ENCODE assay signal across 10 cellular contexts in the genomic region with DNA sequence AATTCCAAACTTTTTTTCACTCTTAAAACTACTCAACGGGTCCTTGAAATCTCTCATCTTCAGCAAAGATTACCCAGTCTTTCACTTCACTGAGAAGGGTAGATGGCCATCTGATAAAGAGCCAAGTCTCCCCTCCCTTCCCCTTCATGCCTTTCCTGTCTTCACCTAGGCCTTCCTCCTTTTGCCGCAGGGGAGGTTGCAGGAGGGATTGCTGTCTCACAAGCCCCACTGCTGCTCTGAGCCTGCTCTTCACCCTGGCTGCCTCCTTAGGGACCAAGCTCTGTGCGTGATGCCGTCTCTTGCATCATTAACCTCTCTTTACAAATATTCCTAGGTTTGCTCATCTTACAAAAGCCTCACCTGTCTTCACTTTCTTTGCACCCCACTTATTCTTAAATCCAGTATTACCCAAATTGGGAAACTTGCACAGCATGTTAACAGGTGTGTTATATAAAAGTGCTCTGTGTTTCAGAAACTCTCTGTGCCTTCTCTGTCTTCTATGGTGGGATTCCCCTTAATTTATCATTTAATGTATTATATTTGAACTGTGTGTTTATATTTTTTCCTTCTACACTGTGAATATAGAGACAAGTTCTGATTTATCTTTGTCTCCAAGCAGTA. TPM values are rescaled to one million over a fixed set of nuclear protein-coding genes. Genes with fewer than 3 reads are reported as not detected.
A peak's percentile ranks its signal among the peaks of the same experiment; 100 is the strongest.
DNase-seq lines count a peak whose midpoint lies in the region; ATAC-seq and TF ChIP-seq lines count a peak whose summit lies in the region.
"Had no signal": no experiment of that assay in that cellular context is flagged by ENCODE, and none has a peak within 500 bp of the region (broad histone marks: within the 10 kb centered on the region; RNA-seq: fewer than 3 reads in every experiment).

No MANE protein-coding gene starts in this region.

- peaks cover 78 to 81% (median 80%) of the 10 kb centered on the region in 11 experiments for H4K20me1 ChIP-seq in BLaER1 treated with 17β-estradiol and CSF1 and Interleukin-3, amounts not matched to agents 10 nM and 100 nM
- no peaks in the 10 kb centered on the region for H4K20me1 ChIP-seq in GM23338 (replicated peaks; ENCODE audit: insufficient read depth)

- H3K9me3 Mint-ChIP-seq in GM23338, result no peaks in the 10 kb centered on the region; the same call in 2 of the 3 replicates
- no peaks in the 10 kb centered on the region for H3K9me3 Mint-ChIP-seq in activated CD4-positive, alpha-beta memory T cell treated with anti-CD3 and anti-CD28 coated beads, Interleukin-2, amount 10 ng/mL, durations not matched to agents 7 days and 5 days

- H3K36me3 ChIP-seq in BLaER1 treated with 17β-estradiol and CSF1 and Interleukin-3, amounts not matched to agents 10 nM and 100 nM, result peaks cover 45 to 74% (median 64%) of the 10 kb centered on the region in 11 experiments
- H3K36me3 ChIP-seq in GM23338 (ENCODE audit: insufficient read depth), result no peaks in the 10 kb centered on the region
- peaks cover 0 to 4% of the 10 kb centered on the region in 2 donors for H3K36me3 ChIP-seq in ascending aorta
- peaks cover 10% of the 10 kb centered on the region for H3K36me3 ChIP-seq in SJCRH30

- peaks cover 13% of the 10 kb centered on the region for H3K36me3 Mint-ChIP-seq in GM23338 (ENCODE audit: low read depth)
- H3K36me3 Mint-ChIP-seq in activated CD4-positive, alpha-beta memory T cell treated with anti-CD3 and anti-CD28 coated beads, Interleukin-2, amount 10 ng/mL, durations not matched to agents 7 days and 5 days (ENCODE audit: low read depth), result peaks cover 49% of the 10 kb centered on the region

- no peaks in the 10 kb centered on the region for H3K27me3 Mint-ChIP-seq in GM23338 (ENCODE audit: insufficient read depth, low read depth, poor library complexity)
- no peaks in the 10 kb centered on the region for H3K27me3 Mint-ChIP-seq in activated CD4-positive, alpha-beta memory T cell treated with anti-CD3 and anti-CD28 coated beads, Interleukin-2, amount 10 ng/mL, durations not matched to agents 7 days and 5 days

- H3K4me3 ChIP-seq in BLaER1 treated with 17β-estradiol and CSF1 and Interleukin-3, amounts not matched to agents 10 nM and 100 nM, result peak overlapping the region in 6 of 10 experiments; percentile 7 to 31 (median 14); a peak in 4 of 20 replicates
- H3K4me3 ChIP-seq in GM23338 (no peak overlapping the region), ascending aorta (no peak overlapping the region), SJCRH30 (no peak overlapping the region)
- H3K4me3 ChIP-seq: SJSA1 had no signal

- POLR2A ChIA-PET in activated CD4-positive, alpha-beta memory T cell treated with anti-CD3 and anti-CD28 coated beads, Interleukin-2, amount 10 ng/mL, durations not matched to agents 7 days and 5 days (lab: Charles Lee), result no interaction called here

- no peaks in the 10 kb centered on the region for H3K9me2 ChIP-seq in GM23338 (ENCODE audit: insufficient read depth)

- peak overlapping the region; percentile 11 to 100 (median 100); a peak in 17 of 22 replicates for H3K9ac ChIP-seq in BLaER1 treated with 17β-estradiol and CSF1 and Interleukin-3, amounts not matched to agents 10 nM and 100 nM

- ATAC-seq in GM23338 (peak; percentile 30), GM18858 (IDR thresholded peaks at IDR 0.05; ENCODE audit: unreplicated experiment) (no peak), sciatic nerve (no peak)

- peaks cover 6% of the 10 kb centered on the region; the same call in 1 of the 2 replicates for H3F3A ChIP-seq in GM23338 (replicated peaks; ENCODE audit: low read depth)

- peak overlapping the region; percentile 45 for H3K4me3 Mint-ChIP-seq in GM23338
- peak overlapping the region; percentile 66 for H3K4me3 Mint-ChIP-seq in activated CD4-positive, alpha-beta memory T cell treated with anti-CD3 and anti-CD28 coated beads, Interleukin-2, amount 10 ng/mL, durations not matched to agents 7 days and 5 days

- no peaks in the 10 kb centered on the region for H3K27me3 ChIP-seq in BLaER1 treated with 17β-estradiol and CSF1 and Interleukin-3, amounts not matched to agents 10 nM and 100 nM
- H3K27me3 ChIP-seq in GM23338 (ENCODE audit: insufficient read depth) (no peaks in the 10 kb centered on the region), ascending aorta (no peaks in the 10 kb centered on the region), SJCRH30 (no peaks in the 10 kb centered on the region)
- H3K27me3 ChIP-seq: SJSA1 had no signal

- peaks cover 78% of the 10 kb centered on the region for H3K79me2 ChIP-seq in GM23338 (replicated peaks; ENCODE audit: insufficient read depth)

- peak overlapping the region in 2 of 11 experiments; percentile 7 to 9; a peak in 1 of 22 replicates for H3K27ac ChIP-seq in BLaER1 treated with 17β-estradiol and CSF1 and Interleukin-3, amounts not matched to agents 10 nM and 100 nM
- peak overlapping the region; percentile 63; the same call in 1 of the 2 replicates for H3K27ac ChIP-seq in GM23338 (ENCODE audit: low read depth)
- H3K27ac ChIP-seq in ascending aorta, result no peak overlapping the region
- H3K27ac ChIP-seq in SJCRH30, result no peak overlapping the region
- H3K27ac ChIP-seq: SJSA1 had no signal

- CTCF ChIA-PET in activated CD4-positive, alpha-beta memory T cell treated with anti-CD3 and anti-CD28 coated beads, Interleukin-2, amount 10 ng/mL, durations not matched to agents 7 days and 5 days (lab: Charles Lee), result no interaction called here

- H3K4me1 ChIP-seq in BLaER1 treated with 17β-estradiol and CSF1 and Interleukin-3, amounts not matched to agents 10 nM and 100 nM, result peaks cover 31 to 54% (median 41%) of the 10 kb centered on the region in 10 experiments
- H3K4me1 ChIP-seq in GM23338 (ENCODE audit: insufficient read depth) (peaks cover 4% of the 10 kb centered on the region; the same call in 1 of the 2 replicates), ascending aorta (peaks cover 3 to 34% of the 10 kb centered on the region in 2 donors), SJCRH30 (peaks cover 4% of the 10 kb centered on the region)

- intact Hi-C loops in ascending aorta (cut with DNase I) (loop anchor here (5.0 kb wide), 1 partner anchor 49 kb away; no protein-coding TSS in a partner anchor), sciatic nerve (cut with DNase I) (loop anchor here (10.0 kb wide), 1 partner anchor 98 kb away; a partner anchor contains a TSS)

- H3K9me3 ChIP-seq in BLaER1 treated with 17β-estradiol and CSF1 and Interleukin-3, amounts not matched to agents 10 nM and 100 nM (replicated peaks in 1 of 11), result no peaks in the 10 kb centered on the region
- H3K9me3 ChIP-seq in ascending aorta (no peaks in the 10 kb centered on the region), SJCRH30 (replicated peaks) (no peaks in the 10 kb centered on the region)
- H3K9me3 ChIP-seq: SJSA1 had no signal

- H3K4me1 Mint-ChIP-seq in GM23338, result peaks cover 28% of the 10 kb centered on the region
- H3K4me1 Mint-ChIP-seq in activated CD4-positive, alpha-beta memory T cell treated with anti-CD3 and anti-CD28 coated beads, Interleukin-2, amount 10 ng/mL, durations not matched to agents 7 days and 5 days, result peaks cover 53% of the 10 kb centered on the region

- no peak overlapping the region for H2AFZ ChIP-seq in GM23338

- no peak for TF ChIP-seq CTCF in GM23338 (conservative IDR thresholded peaks at IDR 0.05; ENCODE audit: low read depth in 2 of 2)
- no peak for TF ChIP-seq CTCF in ascending aorta (IDR thresholded peaks at IDR 0.05)

- peak overlapping the region; percentile 77 for H3K27ac Mint-ChIP-seq in GM23338
- peak overlapping the region; percentile 83 for H3K27ac Mint-ChIP-seq in activated CD4-positive, alpha-beta memory T cell treated with anti-CD3 and anti-CD28 coated beads, Interleukin-2, amount 10 ng/mL, durations not matched to agents 7 days and 5 days

- H3K4me2 ChIP-seq in BLaER1 treated with 17β-estradiol and CSF1 and Interleukin-3, amounts not matched to agents 10 nM and 100 nM, result peak overlapping the region; percentile 87 to 99 (median 94)
- H3K4me2 ChIP-seq in GM23338, result 0 out of 2 replicates have a peak overlapping the region, but pooled peaks have one; percentile 15

- DNase-seq in GM23338 (ENCODE audit: low spot score) (peak; percentile 24), kidney tubule cell (ENCODE audit: low spot score) (peak; percentile 40), ascending aorta (ENCODE audit: low spot score in 2 of 2) (no peak), sciatic nerve (ENCODE audit: low spot score) (no peak), SJCRH30 (no peak)
- no peak for DNase-seq in activated CD4-positive, alpha-beta memory T cell treated with anti-CD3 and anti-CD28 coated beads, Interleukin-2, amount 10 ng/mL, durations not matched to agents 7 days and 5 days
- DNase-seq: stimulated activated CD4-positive, alpha-beta T cell treated with anti-CD3 and anti-CD28 coated beads, Interleukin-4, amount 100 ng/mL, for 1 hour had no signal

TF ChIP-seq in GM23338, 12 proteins besides CTCF, POLR2A, EP300 and RAD21 (continues in another document):
- TF ChIP-seq STAT1 (IDR thresholded peaks at IDR 0.05; ENCODE audit: unreplicated experiment), result no peak
- no peak for TF ChIP-seq NANOG (IDR thresholded peaks at IDR 0.05; ENCODE audit: borderline replicate concordance)
- TF ChIP-seq EZH2phosphoT487 (IDR thresholded peaks at IDR 0.05; ENCODE audit: unreplicated experiment), result no peak
- no peak for TF ChIP-seq EZH2 (IDR thresholded peaks at IDR 0.05; ENCODE audit: low read depth, unreplicated experiment)

RNA-seq across cellular contexts. Expression of a gene that starts 3.8 kb away (rescaled TPM):
- 15.4 and 15.9 TPM in 2 replicates for total RNA-seq in GM23338 (2014; rRNA removed; shearing (Covaris generic))
- 8.3 and 11.0 TPM in 2 replicates for polyA plus RNA-seq in GM23338 (2016; fragmentation: Nextera tagmentation; extraction: Ambion mirVana)
- 10 to 100 TPM; 40.8 to 43.3 TPM for total RNA-seq in activated CD4-positive, alpha-beta memory T cell treated with anti-CD3 and anti-CD28 coated beads, Interleukin-2, amount 10 ng/mL, durations not matched to agents 7 days and 5 days
- 23.4 TPM for total RNA-seq in ascending aorta
- total RNA-seq in sciatic nerve, result 75.1 TPM
- 22.6 and 27.5 TPM in 2 replicates for total RNA-seq in SJCRH30 (2014; rRNA removed; shearing (Covaris generic))

Comparison
In these comparisons a context has a peak if more than half of its experiments do, and no peak if none do; other contexts are left out.
1. H3K4me3 ChIP-seq: peak in BLaER1 treated with 17β-estradiol and CSF1 and Interleukin-3, amounts not matched to agents 10 nM and 100 nM (6 of 10); none in GM23338 (single experiment), ascending aorta (0 of 2) and SJCRH30 (single experiment).
2. DNase-seq: peak in GM23338 (single experiment) and kidney tubule cell (single experiment); none in activated CD4-positive, alpha-beta memory T cell treated with anti-CD3 and anti-CD28 coated beads, Interleukin-2, amount 10 ng/mL, durations not matched to agents 7 days and 5 days (single experiment), ascending aorta (0 of 2), sciatic nerve (single experiment) and SJCRH30 (0 of 2).